26 cellular contexts compared by ENCODE assay signal in genomic region chr10:16901102-16901501, GRCh38.
"Had no signal": no experiment of that assay in that cellular context is flagged by ENCODE, and none has a peak within 500 bp of the region (broad histone marks: within the 10 kb centered on the region; RNA-seq: fewer than 3 reads in every experiment).

No MANE protein-coding gene starts in this region.

- H3K4me1 ChIP-seq: breast epithelium, esophagus squamous epithelium, left lung, lower lobe of right lung, parathyroid adenoma, psoas muscle, right atrium auricular region, upper lobe of left lung, vagina had no signal

- H3K27ac ChIP-seq: breast epithelium, epithelial cell of prostate, esophagus squamous epithelium, left lung, lower lobe of right lung, parathyroid adenoma, psoas muscle, right atrium auricular region, upper lobe of left lung, vagina had no signal

- H3K4me3 ChIP-seq: breast epithelium, esophagus squamous epithelium, left lung, lower lobe of right lung, psoas muscle, right atrium auricular region, smooth muscle cell, upper lobe of left lung, vagina had no signal

- DNase-seq: activated CD4-positive, alpha-beta T cell treated with anti-CD3 and anti-CD28 coated beads for 1 hour; activated naive CD4-positive, alpha-beta T cell; activated T-cell treated with anti-CD3 and anti-CD28 coated beads for 4 hours; activated T-cell treated with anti-CD3 and anti-CD28 coated beads, Interleukin-2, amount 50 U/mL, for 72 hours; esophagus squamous epithelium; left lung; lower lobe of right lung; mesenchymal stem cell; naive thymus-derived CD8-positive, alpha-beta T cell; occipital lobe; psoas muscle; stimulated activated CD4-positive, alpha-beta T cell treated with anti-CD3 and anti-CD28 coated beads, Interleukin-1b, Interleukin-23, amount 100 ng/mL, for 48 hours; stimulated activated CD4-positive, alpha-beta T cell treated with anti-CD3 and anti-CD28 coated beads, Interleukin-4, amount 100 ng/mL, for 4 hours; stimulated activated CD8-positive, alpha-beta memory T cell treated with anti-CD3 and anti-CD28 coated beads, Interleukin-4, amount 100 ng/mL, for 48 hours; stimulated activated naive CD8-positive, alpha-beta T cell treated with anti-CD3 and anti-CD28 coated beads, Interleukin-15, amount 100 ng/mL, for 72 hours; substantia nigra; T-helper 9 cell; upper lobe of left lung had no signal

- H3K36me3 ChIP-seq: breast epithelium, esophagus squamous epithelium, left lung, lower lobe of right lung, right atrium auricular region, upper lobe of left lung, vagina had no signal

- H3K27me3 ChIP-seq: breast epithelium, esophagus squamous epithelium, left lung, right atrium auricular region, upper lobe of left lung, vagina had no signal

- H3K9ac ChIP-seq: parathyroid adenoma had no signal

- H3K9me3 ChIP-seq: breast epithelium, esophagus squamous epithelium, left lung, lower lobe of right lung, psoas muscle, right atrium auricular region, upper lobe of left lung, vagina had no signal

- FAIRE-seq: endometrium, islet of Langerhans had no signal
